In the genomic region with DNA sequence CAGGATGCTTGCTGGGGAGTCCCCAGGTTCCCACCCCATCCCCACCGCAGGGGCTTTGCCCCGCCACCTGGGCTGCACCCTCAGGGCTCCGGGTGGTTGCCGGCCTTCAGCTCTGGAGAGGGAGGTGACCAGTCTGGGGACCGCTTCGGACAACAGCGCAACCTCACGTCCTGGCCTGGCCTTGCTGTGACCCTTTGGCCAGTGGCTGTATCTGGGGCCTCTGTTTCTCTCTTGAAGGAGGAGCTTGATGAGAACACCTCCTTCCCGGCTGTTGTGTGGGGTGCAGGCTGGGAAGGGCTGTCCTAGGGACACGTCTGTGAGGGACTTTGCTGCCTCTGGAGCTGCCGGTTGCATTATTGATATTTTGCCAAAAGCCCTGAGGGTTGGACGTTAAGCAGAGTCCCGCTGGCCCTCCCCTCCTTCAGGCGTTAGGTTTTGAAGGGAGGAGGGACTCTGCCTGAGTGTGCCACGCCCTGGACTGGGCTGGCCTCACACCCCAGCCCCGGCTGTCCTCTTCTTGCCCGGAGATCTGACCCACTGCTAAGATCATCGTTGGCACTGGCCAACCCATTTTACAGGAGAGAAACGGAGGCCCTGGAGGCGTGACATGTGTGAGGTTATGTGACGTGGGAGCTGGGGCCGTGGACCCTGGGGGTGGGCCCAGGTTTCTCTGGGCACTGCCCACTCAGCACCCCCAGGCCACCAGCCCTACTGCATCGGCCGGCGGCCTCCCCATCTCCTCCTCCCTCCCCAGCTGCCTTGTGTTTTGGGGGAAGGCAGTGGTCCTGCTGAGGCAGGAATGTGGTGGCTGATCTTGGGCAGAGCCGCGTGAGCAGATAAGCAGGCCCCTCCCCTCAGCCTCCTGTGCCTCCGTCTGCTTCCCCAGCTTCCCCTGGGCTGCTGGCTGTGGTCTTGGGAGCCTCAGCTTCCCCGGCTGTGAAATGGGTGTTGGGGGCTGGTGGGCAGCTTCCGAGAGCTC, we compare ENCODE assay signal across 1 cellular context.
TF ChIP-seq lines count a peak whose summit lies in the region.

No MANE protein-coding gene starts in this region.

TF ChIP-seq in K562, 482 proteins besides CTCF, POLR2A, EP300 and RAD21 (continued from another document and continues in another):
- peak; percentile 29 for TF ChIP-seq KDM5B (IDR thresholded peaks at IDR 0.05; ENCODE audit: insufficient replicate concordance, low read depth, low read length)
- TF ChIP-seq ZNF212 (CRISPR knock-in tag; IDR thresholded peaks at IDR 0.05) = no peak
- peak; percentile 63; the same call in 1 of the 2 replicates for TF ChIP-seq ZBTB33 (CRISPR knock-in tag; IDR thresholded peaks at IDR 0.05)
- no peak for TF ChIP-seq STAG1 (CRISPR knock-in tag; IDR thresholded peaks at IDR 0.05; ENCODE audit: borderline replicate concordance)
- TF ChIP-seq ZNF444 (CRISPR knock-in tag; IDR thresholded peaks at IDR 0.05) = no peak
- TF ChIP-seq DMBX1 (CRISPR knock-in tag; IDR thresholded peaks at IDR 0.05; ENCODE audit: borderline replicate concordance) = no peak
- peak in 1 of 2 experiments; percentile 72; a peak in 2 of 3 replicates for TF ChIP-seq CBX3 (IDR thresholded peaks at IDR 0.05; ENCODE audit: borderline replicate concordance in 1 of 2, low read length in 2 of 2)
- peak; percentile 40 for TF ChIP-seq TBP (optimal IDR thresholded peaks at IDR 0.05; ENCODE audit: low read depth, low read length)
- TF ChIP-seq ZNF75A (CRISPR knock-in tag; IDR thresholded peaks at IDR 0.05) = no peak
- no peak for TF ChIP-seq SMARCC2 (IDR thresholded peaks at IDR 0.05; ENCODE audit: low read depth)
- TF ChIP-seq LARP7 (IDR thresholded peaks at IDR 0.05) = no peak
- 0 out of 2 replicates have a peak, but pooled peaks have one; percentile 69 for TF ChIP-seq GATAD2A (IDR thresholded peaks at IDR 0.05)
- no peak for TF ChIP-seq HDAC3 (IDR thresholded peaks at IDR 0.05; ENCODE audit: borderline replicate concordance, partially characterized antibody)
- TF ChIP-seq ESRRA (IDR thresholded peaks at IDR 0.05; ENCODE audit: borderline replicate concordance, low read depth) = peak; percentile 83
- TF ChIP-seq FIP1L1 (IDR thresholded peaks at IDR 0.05; ENCODE audit: low read depth, low read length, poor library complexity, severe bottlenecking) = no peak
- no peak for TF ChIP-seq NFXL1 (CRISPR knock-in tag; IDR thresholded peaks at IDR 0.05)
- no peak for TF ChIP-seq ZBTB40 (IDR thresholded peaks at IDR 0.05)
- no peak for TF ChIP-seq ZBTB40 (CRISPR knock-in tag; IDR thresholded peaks at IDR 0.05)
- no peak for TF ChIP-seq ZNF77 (CRISPR knock-in tag; IDR thresholded peaks at IDR 0.05)
- no peak for TF ChIP-seq PCBP2 (IDR thresholded peaks at IDR 0.05; ENCODE audit: low read depth, low read length, poor library complexity, severe bottlenecking)
- peak; percentile 33 to 83; a peak in 3 of 4 replicates for TF ChIP-seq RCOR1 (IDR thresholded peaks at IDR 0.05; ENCODE audit: borderline replicate concordance in 1 of 2, low read depth in 2 of 2, low read length in 2 of 2)
- TF ChIP-seq RB1 (IDR thresholded peaks at IDR 0.05; ENCODE audit: low read depth) = 0 out of 2 replicates have a peak, but pooled peaks have one; percentile 36
- TF ChIP-seq MBD2 (IDR thresholded peaks at IDR 0.05; ENCODE audit: borderline replicate concordance, low read depth) = no peak
- no peak for TF ChIP-seq SRSF3 (IDR thresholded peaks at IDR 0.05; ENCODE audit: insufficient read depth, low read length)
- TF ChIP-seq PTBP1 (IDR thresholded peaks at IDR 0.05; ENCODE audit: low read depth, low read length) = no peak
- TF ChIP-seq, protein P1, sequence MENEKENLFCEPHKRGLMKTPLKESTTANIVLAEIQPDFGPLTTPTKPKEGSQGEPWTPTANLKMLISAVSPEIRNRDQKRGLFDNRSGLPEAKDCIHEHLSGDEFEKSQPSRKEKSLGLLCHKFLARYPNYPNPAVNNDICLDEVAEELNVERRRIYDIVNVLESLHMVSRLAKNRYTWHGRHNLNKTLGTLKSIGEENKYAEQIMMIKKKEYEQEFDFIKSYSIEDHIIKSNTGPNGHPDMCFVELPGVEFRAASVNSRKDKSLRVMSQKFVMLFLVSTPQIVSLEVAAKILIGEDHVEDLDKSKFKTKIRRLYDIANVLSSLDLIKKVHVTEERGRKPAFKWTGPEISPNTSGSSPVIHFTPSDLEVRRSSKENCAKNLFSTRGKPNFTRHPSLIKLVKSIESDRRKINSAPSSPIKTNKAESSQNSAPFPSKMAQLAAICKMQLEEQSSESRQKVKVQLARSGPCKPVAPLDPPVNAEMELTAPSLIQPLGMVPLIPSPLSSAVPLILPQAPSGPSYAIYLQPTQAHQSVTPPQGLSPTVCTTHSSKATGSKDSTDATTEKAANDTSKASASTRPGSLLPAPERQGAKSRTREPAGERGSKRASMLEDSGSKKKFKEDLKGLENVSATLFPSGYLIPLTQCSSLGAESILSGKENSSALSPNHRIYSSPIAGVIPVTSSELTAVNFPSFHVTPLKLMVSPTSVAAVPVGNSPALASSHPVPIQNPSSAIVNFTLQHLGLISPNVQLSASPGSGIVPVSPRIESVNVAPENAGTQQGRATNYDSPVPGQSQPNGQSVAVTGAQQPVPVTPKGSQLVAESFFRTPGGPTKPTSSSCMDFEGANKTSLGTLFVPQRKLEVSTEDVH (IDR thresholded peaks at IDR 0.05; ENCODE audit: low read depth, partially characterized antibody) = no peak
- TF ChIP-seq, protein P2, sequence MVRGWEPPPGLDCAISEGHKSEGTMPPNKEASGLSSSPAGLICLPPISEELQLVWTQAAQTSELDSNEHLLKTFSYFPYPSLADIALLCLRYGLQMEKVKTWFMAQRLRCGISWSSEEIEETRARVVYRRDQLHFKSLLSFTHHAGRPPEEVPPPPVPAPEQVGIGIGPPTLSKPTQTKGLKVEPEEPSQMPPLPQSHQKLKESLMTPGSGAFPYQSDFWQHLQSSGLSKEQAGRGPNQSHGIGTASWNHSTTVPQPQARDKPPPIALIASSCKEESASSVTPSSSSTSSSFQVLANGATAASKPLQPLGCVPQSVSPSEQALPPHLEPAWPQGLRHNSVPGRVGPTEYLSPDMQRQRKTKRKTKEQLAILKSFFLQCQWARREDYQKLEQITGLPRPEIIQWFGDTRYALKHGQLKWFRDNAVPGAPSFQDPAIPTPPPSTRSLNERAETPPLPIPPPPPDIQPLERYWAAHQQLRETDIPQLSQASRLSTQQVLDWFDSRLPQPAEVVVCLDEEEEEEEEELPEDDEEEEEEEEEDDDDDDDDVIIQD (CRISPR knock-in tag; IDR thresholded peaks at IDR 0.05) = no peak
- TF ChIP-seq KAT2B (IDR thresholded peaks at IDR 0.05; ENCODE audit: low read depth, low read length) = no peak
- TF ChIP-seq, protein P3, sequence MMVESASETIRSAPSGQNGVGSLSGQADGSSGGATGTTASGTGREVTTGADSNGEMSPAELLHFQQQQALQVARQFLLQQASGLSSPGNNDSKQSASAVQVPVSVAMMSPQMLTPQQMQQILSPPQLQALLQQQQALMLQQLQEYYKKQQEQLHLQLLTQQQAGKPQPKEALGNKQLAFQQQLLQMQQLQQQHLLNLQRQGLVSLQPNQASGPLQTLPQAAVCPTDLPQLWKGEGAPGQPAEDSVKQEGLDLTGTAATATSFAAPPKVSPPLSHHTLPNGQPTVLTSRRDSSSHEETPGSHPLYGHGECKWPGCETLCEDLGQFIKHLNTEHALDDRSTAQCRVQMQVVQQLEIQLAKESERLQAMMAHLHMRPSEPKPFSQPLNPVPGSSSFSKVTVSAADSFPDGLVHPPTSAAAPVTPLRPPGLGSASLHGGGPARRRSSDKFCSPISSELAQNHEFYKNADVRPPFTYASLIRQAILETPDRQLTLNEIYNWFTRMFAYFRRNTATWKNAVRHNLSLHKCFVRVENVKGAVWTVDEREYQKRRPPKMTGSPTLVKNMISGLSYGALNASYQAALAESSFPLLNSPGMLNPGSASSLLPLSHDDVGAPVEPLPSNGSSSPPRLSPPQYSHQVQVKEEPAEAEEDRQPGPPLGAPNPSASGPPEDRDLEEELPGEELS (CRISPR knock-in tag; IDR thresholded peaks at IDR 0.05; ENCODE audit: borderline replicate concordance) = 0 out of 2 replicates have a peak, but pooled peaks have one; percentile 29
- TF ChIP-seq POLR2B (IDR thresholded peaks at IDR 0.05; ENCODE audit: low read depth, partially characterized antibody) = no peak
- TF ChIP-seq KAT8 (IDR thresholded peaks at IDR 0.05; ENCODE audit: low read depth) = no peak
- TF ChIP-seq ZSCAN32 (CRISPR knock-in tag; IDR thresholded peaks at IDR 0.05) = no peak
- TF ChIP-seq SMARCE1 (IDR thresholded peaks at IDR 0.05) = 0 out of 2 replicates have a peak, but pooled peaks have one; percentile 41
- TF ChIP-seq, protein P4, sequence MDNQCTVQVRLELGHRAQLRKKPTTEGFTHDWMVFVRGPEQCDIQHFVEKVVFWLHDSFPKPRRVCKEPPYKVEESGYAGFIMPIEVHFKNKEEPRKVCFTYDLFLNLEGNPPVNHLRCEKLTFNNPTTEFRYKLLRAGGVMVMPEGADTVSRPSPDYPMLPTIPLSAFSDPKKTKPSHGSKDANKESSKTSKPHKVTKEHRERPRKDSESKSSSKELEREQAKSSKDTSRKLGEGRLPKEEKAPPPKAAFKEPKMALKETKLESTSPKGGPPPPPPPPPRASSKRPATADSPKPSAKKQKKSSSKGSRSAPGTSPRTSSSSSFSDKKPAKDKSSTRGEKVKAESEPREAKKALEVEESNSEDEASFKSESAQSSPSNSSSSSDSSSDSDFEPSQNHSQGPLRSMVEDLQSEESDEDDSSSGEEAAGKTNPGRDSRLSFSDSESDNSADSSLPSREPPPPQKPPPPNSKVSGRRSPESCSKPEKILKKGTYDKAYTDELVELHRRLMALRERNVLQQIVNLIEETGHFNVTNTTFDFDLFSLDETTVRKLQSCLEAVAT (IDR thresholded peaks at IDR 0.05) = peak in 1 of 2 experiments; percentile 50; a peak in 1 of 4 replicates
- no peak for TF ChIP-seq SIX5 (IDR thresholded peaks at IDR 0.05; ENCODE audit: borderline replicate concordance in 1 of 2, insufficient read depth in 1 of 2, low read depth in 1 of 2, low read length in 2 of 2)
- no peak for TF ChIP-seq RAD51 (IDR thresholded peaks at IDR 0.05; ENCODE audit: borderline replicate concordance, low read depth)
